ENCODE assay signal across 19 cellular contexts in genomic region chr2:26399781-26400376, GRCh38.
DNase-seq lines count a peak whose midpoint lies in the region; ATAC-seq and TF ChIP-seq lines count a peak whose summit lies in the region.
"Had no signal": no experiment of that assay in that cellular context is flagged by ENCODE, and none has a peak within 500 bp of the region (broad histone marks: within the 10 kb centered on the region; RNA-seq: fewer than 3 reads in every experiment).

No MANE protein-coding gene starts in this region.

- no peak overlapping the region for H3K4me3 ChIP-seq in KMS-11 (IDR thresholded peaks at IDR 0.05; ENCODE audit: insufficient read depth, low read depth, low read length)
- H3K4me3 ChIP-seq: hepatocyte, SK-N-MC, upper lobe of right lung had no signal

- H3K27ac ChIP-seq in KMS-11 = no peak overlapping the region
- H3K27ac ChIP-seq: hepatocyte, SK-N-MC, upper lobe of right lung had no signal

- no peaks in the 10 kb centered on the region for H4K20me1 ChIP-seq in KMS-11 (ENCODE audit: insufficient read depth)

- no peaks in the 10 kb centered on the region for H3K79me2 ChIP-seq in KMS-11 (ENCODE audit: insufficient read depth, low read depth)
- H3K79me2 ChIP-seq: hepatocyte had no signal

- H3K27me3 ChIP-seq in KMS-11 (ENCODE audit: insufficient read depth, low read depth) = no peaks in the 10 kb centered on the region
- H3K27me3 ChIP-seq: hepatocyte had no signal

- H3K9ac ChIP-seq in KMS-11 = no peak overlapping the region

- no peak overlapping the region for H2AFZ ChIP-seq in KMS-11 (ENCODE audit: low read depth)
- H2AFZ ChIP-seq: hepatocyte had no signal

- ATAC-seq in HG03097 (IDR thresholded peaks at IDR 0.05; ENCODE audit: low FRiP score, unreplicated experiment) (no peak), GM18498 (IDR thresholded peaks at IDR 0.05; ENCODE audit: unreplicated experiment) (no peak)
- ATAC-seq: T-helper 17 cell, upper lobe of right lung had no signal

- H3K4me2 ChIP-seq in KMS-11 = peak overlapping the region; percentile 22; the same call in 1 of the 2 replicates
- H3K4me2 ChIP-seq: hepatocyte had no signal

- peak; percentile 8 for DNase-seq in DMS53 (lab: John Stamatoyannopoulos, UW)
- no peak for DNase-seq in DMS53 treated with DMSO at 0.1 percent for 48 hours (lab: John Stamatoyannopoulos, UW; ENCODE audit: unreplicated experiment)
- DNase-seq in NCI-H345 (lab: John Stamatoyannopoulos, UW) = peak; percentile 72
- DNase-seq in left kidney (ENCODE audit: low read depth, low spot score) = peak; percentile 12
- DNase-seq in activated naive CD4-positive, alpha-beta T cell (lab: John Stamatoyannopoulos, UW) = no peak
- DNase-seq: 8988T; activated CD4-positive, alpha-beta T cell treated with anti-CD3 and anti-CD28 coated beads, Interleukin-2, amount 10 ng/mL, durations not matched to agents 24 days and 14 days; activated naive CD8-positive, alpha-beta T cell treated with anti-CD3 and anti-CD28 coated beads, Interleukin-2, amount 10 ng/mL, durations not matched to agents 7 days and 5 days; effector CD4-positive, alpha-beta T cell; foreskin melanocyte; NCI-H1694 treated with DMSO at 0.1 percent for 48 hours; NCI-H510A; T-helper 17 cell; upper lobe of right lung had no signal

- no peak for TF ChIP-seq CTCF in KMS-11 (conservative IDR thresholded peaks at IDR 0.05; ENCODE audit: low read depth, low read length)

- no peaks in the 10 kb centered on the region for H3K36me3 ChIP-seq in KMS-11 (ENCODE audit: insufficient read depth)
- H3K36me3 ChIP-seq: upper lobe of right lung had no signal

- H3K4me1 ChIP-seq in KMS-11 (ENCODE audit: low read depth, poor library complexity, severe bottlenecking) = peaks cover 23% of the 10 kb centered on the region

Comparison
In these comparisons a context has a peak if more than half of its experiments do, and no peak if none do; other contexts are left out.
1. DNase-seq: peak in DMS53 (single experiment), NCI-H345 (single experiment) and left kidney (single experiment); none in DMS53 treated with DMSO at 0.1 percent for 48 hours (single experiment) and activated naive CD4-positive, alpha-beta T cell (0 of 4).